15 cellular contexts compared by ENCODE assay signal in genomic region chr11:1755344-1756023, GRCh38. TPM values are rescaled to one million over a fixed set of nuclear protein-coding genes. Genes with fewer than 3 reads are reported as not detected.
DNase-seq lines count a peak whose midpoint lies in the region; ATAC-seq, FAIRE-seq and TF ChIP-seq lines count a peak whose summit lies in the region.
"Had no signal": no experiment of that assay in that cellular context is flagged by ENCODE, and none has a peak within 500 bp of the region (broad histone marks: within the 10 kb centered on the region; RNA-seq: fewer than 3 reads in every experiment).

No MANE protein-coding gene starts in this region.

- H3K4me3 ChIP-seq in kidney (ENCODE audit: low read length in 2 of 2) (no peak overlapping the region), tibial artery (no peak overlapping the region)
- H3K4me3 ChIP-seq: K562, SJCRH30 had no signal

- H3K9me3 ChIP-seq in kidney (ENCODE audit: control insufficient read depth in 1 of 2, low read length in 2 of 2) (no peaks in the 10 kb centered on the region), tibial artery (no peaks in the 10 kb centered on the region)
- H3K9me3 ChIP-seq: SJCRH30 had no signal

- H3K9me3 Mint-ChIP-seq in activated naive CD4-positive, alpha-beta T cell treated with anti-CD3 and anti-CD28 coated beads, Interleukin-2, amount 10 ng/mL, durations not matched to agents 7 days and 5 days, result no peaks in the 10 kb centered on the region
- H3K9me3 Mint-ChIP-seq in activated naive CD4-positive, alpha-beta T cell treated with anti-CD3 and anti-CD28 coated beads, Interleukin-2, amount 50 U/mL, for 72 hours, result no peaks in the 10 kb centered on the region
- no peaks in the 10 kb centered on the region for H3K9me3 Mint-ChIP-seq in activated CD8-positive, alpha-beta T cell treated with anti-CD3 and anti-CD28 coated beads for 36 hours
- H3K9me3 Mint-ChIP-seq: type B pancreatic cell had no signal

- H3K27ac Mint-ChIP-seq in activated naive CD4-positive, alpha-beta T cell treated with anti-CD3 and anti-CD28 coated beads, Interleukin-2, amount 10 ng/mL, durations not matched to agents 7 days and 5 days, result peak overlapping the region; percentile 90
- H3K27ac Mint-ChIP-seq in activated naive CD4-positive, alpha-beta T cell treated with anti-CD3 and anti-CD28 coated beads, Interleukin-2, amount 50 U/mL, for 72 hours, result peak overlapping the region in 1 of 2 donors; percentile 65
- H3K27ac Mint-ChIP-seq in activated CD8-positive, alpha-beta T cell treated with anti-CD3 and anti-CD28 coated beads for 36 hours, result peak overlapping the region; percentile 51
- H3K27ac Mint-ChIP-seq: type B pancreatic cell had no signal

- intact Hi-C loops in activated CD8-positive, alpha-beta T cell treated with anti-CD3 and anti-CD28 coated beads for 36 hours (cut with micrococcal nuclease), result no loop called here
- intact Hi-C loops in kidney (cut with DNase I), result no loop called here
- intact Hi-C loops in tibial artery (cut with DNase I; ENCODE audit: low total_unique reads), result loop anchor here (10.0 kb wide), 1 partner anchor 191 kb away; no protein-coding TSS in a partner anchor

- H3K4me3 Mint-ChIP-seq in activated naive CD4-positive, alpha-beta T cell treated with anti-CD3 and anti-CD28 coated beads, Interleukin-2, amount 10 ng/mL, durations not matched to agents 7 days and 5 days, result peak overlapping the region; percentile 62
- H3K4me3 Mint-ChIP-seq in activated CD8-positive, alpha-beta T cell treated with anti-CD3 and anti-CD28 coated beads for 36 hours, result no peak overlapping the region
- H3K4me3 Mint-ChIP-seq: type B pancreatic cell had no signal

- H3K27ac ChIP-seq in kidney (ENCODE audit: low read depth in 2 of 2, low read length in 2 of 2), result peak overlapping the region; percentile 78 to 84
- H3K27ac ChIP-seq in tibial artery, result peak overlapping the region; percentile 32 to 35
- H3K27ac ChIP-seq: SJCRH30 had no signal

- peak; percentile 62 for DNase-seq in activated naive CD4-positive, alpha-beta T cell treated with anti-CD3 and anti-CD28 coated beads, Interleukin-2, amount 10 ng/mL, durations not matched to agents 7 days and 5 days
- DNase-seq in activated naive CD4-positive, alpha-beta T cell treated with anti-CD3 and anti-CD28 coated beads, Interleukin-2, amount 50 U/mL, for 72 hours (ENCODE audit: low spot score in 2 of 2), result no peak
- DNase-seq in activated CD8-positive, alpha-beta T cell treated with anti-CD3 and anti-CD28 coated beads for 36 hours, result peak; percentile 33
- DNase-seq in kidney (no peak), tibial artery (no peak), omental fat pad (ENCODE audit: low spot score) (no peak), urothelium cell line (ENCODE audit: low spot score) (no peak)
- DNase-seq: activated CD4-positive, alpha-beta T cell treated with anti-CD3 and anti-CD28 coated beads for 1 hour; NCI-H446; SJCRH30 had no signal

- H3K36me3 Mint-ChIP-seq in activated naive CD4-positive, alpha-beta T cell treated with anti-CD3 and anti-CD28 coated beads, Interleukin-2, amount 10 ng/mL, durations not matched to agents 7 days and 5 days, result peaks cover 44% of the 10 kb centered on the region
- no peaks in the 10 kb centered on the region for H3K36me3 Mint-ChIP-seq in activated naive CD4-positive, alpha-beta T cell treated with anti-CD3 and anti-CD28 coated beads, Interleukin-2, amount 50 U/mL, for 72 hours
- peaks cover 17% of the 10 kb centered on the region for H3K36me3 Mint-ChIP-seq in activated CD8-positive, alpha-beta T cell treated with anti-CD3 and anti-CD28 coated beads for 36 hours (ENCODE audit: low read depth)
- H3K36me3 Mint-ChIP-seq: type B pancreatic cell had no signal

- FAIRE-seq in kidney (lab: Jason Lieb, UNC) (no peak), urothelium cell line (lab: Jason Lieb, UNC) (no peak)
- FAIRE-seq: K562 had no signal

- H3K27me3 ChIP-seq in tibial artery, result no peaks in the 10 kb centered on the region
- H3K27me3 ChIP-seq: SJCRH30 had no signal

- ATAC-seq in activated naive CD4-positive, alpha-beta T cell treated with anti-CD3 and anti-CD28 coated beads, Interleukin-2, amount 50 U/mL, for 72 hours, result no peak
- ATAC-seq in activated CD8-positive, alpha-beta T cell treated with anti-CD3 and anti-CD28 coated beads for 36 hours, result no peak
- ATAC-seq in omental fat pad (ENCODE audit: low FRiP score) (no peak), HG03280 (IDR thresholded peaks at IDR 0.05; ENCODE audit: unreplicated experiment) (no peak)
- ATAC-seq: K562 had no signal

- H3K4me1 ChIP-seq in kidney (ENCODE audit: control insufficient read depth in 1 of 2, insufficient read depth in 1 of 2, low read depth in 1 of 2, low read length in 2 of 2) (peaks cover 14 to 68% of the 10 kb centered on the region in 2 donors), tibial artery (peaks cover 0 to 78% (median 50%) of the 10 kb centered on the region in 4 donors)

- no peak overlapping the region for H3K9ac ChIP-seq in kidney (ENCODE audit: low read length in 2 of 2)

- CTCF ChIA-PET in activated naive CD4-positive, alpha-beta T cell treated with anti-CD3 and anti-CD28 coated beads, Interleukin-2, amount 10 ng/mL, durations not matched to agents 7 days and 5 days (lab: Charles Lee), result no interaction called here
- CTCF ChIA-PET in activated CD8-positive, alpha-beta T cell treated with anti-CD3 and anti-CD28 coated beads for 36 hours (lab: Charles Lee), result interaction anchor here (1.2 kb wide), 1 partner anchor 78 kb away, joined by 5 read pairs; no protein-coding TSS in a partner anchor

- peaks cover 5 to 52% of the 10 kb centered on the region in 2 donors for H3K36me3 ChIP-seq in kidney (ENCODE audit: control insufficient read depth in 1 of 2, insufficient read depth in 2 of 2, low read length in 2 of 2)
- peaks cover 60 to 84% (median 82%) of the 10 kb centered on the region in 3 donors for H3K36me3 ChIP-seq in tibial artery
- H3K36me3 ChIP-seq: SJCRH30 had no signal

- POLR2A ChIA-PET in activated CD8-positive, alpha-beta T cell treated with anti-CD3 and anti-CD28 coated beads for 36 hours (lab: Charles Lee), result no interaction called here

- peaks cover 63% of the 10 kb centered on the region for H3K4me1 Mint-ChIP-seq in activated naive CD4-positive, alpha-beta T cell treated with anti-CD3 and anti-CD28 coated beads, Interleukin-2, amount 10 ng/mL, durations not matched to agents 7 days and 5 days
- H3K4me1 Mint-ChIP-seq in activated CD8-positive, alpha-beta T cell treated with anti-CD3 and anti-CD28 coated beads for 36 hours (ENCODE audit: low read depth), result peaks cover 55% of the 10 kb centered on the region

- TF ChIP-seq CTCF in activated CD8-positive, alpha-beta T cell treated with anti-CD3 and anti-CD28 coated beads for 36 hours (IDR thresholded peaks at IDR 0.05), result no peak
- TF ChIP-seq CTCF in kidney (IDR thresholded peaks at IDR 0.05; ENCODE audit: borderline replicate concordance, extremely low read depth, insufficient read depth) (no peak), tibial artery (IDR thresholded peaks at IDR 0.05) (no peak), omental fat pad (IDR thresholded peaks at IDR 0.05) (no peak)

- peaks cover 11% of the 10 kb centered on the region for H3K27me3 Mint-ChIP-seq in activated naive CD4-positive, alpha-beta T cell treated with anti-CD3 and anti-CD28 coated beads, Interleukin-2, amount 10 ng/mL, durations not matched to agents 7 days and 5 days
- peaks cover under 1% of the 10 kb centered on the region for H3K27me3 Mint-ChIP-seq in activated CD8-positive, alpha-beta T cell treated with anti-CD3 and anti-CD28 coated beads for 36 hours

RNA-seq across cellular contexts. Expression of gene IFITM10, which starts 5.1 kb away (rescaled TPM):
- 1 to 10 TPM; 1.2 to 1.8 TPM for total RNA-seq in activated naive CD4-positive, alpha-beta T cell treated with anti-CD3 and anti-CD28 coated beads, Interleukin-2, amount 50 U/mL, for 72 hours
- total RNA-seq in activated CD8-positive, alpha-beta T cell treated with anti-CD3 and anti-CD28 coated beads for 36 hours, result under 1 TPM; 0.07 to 0.31 TPM
- total RNA-seq in kidney (6.4 TPM), omental fat pad (1 to 10 TPM in 3 of 4 donors, under 1 TPM in 1; 0.79 to 2.3 (median 1.6) TPM)
- 2.3 TPM for polyA plus RNA-seq in kidney (ENCODE audit: insufficient read depth, low read depth, low replicate concordance)

RNA-seq across cellular contexts. Expression of gene CTSD, which starts 8.2 kb away (rescaled TPM):
- 10 to 100 TPM; 47.2 to 55.7 TPM for total RNA-seq in activated naive CD4-positive, alpha-beta T cell treated with anti-CD3 and anti-CD28 coated beads, Interleukin-2, amount 50 U/mL, for 72 hours
- total RNA-seq in activated CD8-positive, alpha-beta T cell treated with anti-CD3 and anti-CD28 coated beads for 36 hours, result 10 to 100 TPM; 44.9 to 45.6 TPM
- total RNA-seq in kidney (2,183 TPM), omental fat pad (1,000 to 10,000 TPM in 1 of 4 donors, 100 to 1,000 TPM in 3; 359 to 1,165 (median 624) TPM)
- polyA plus RNA-seq in kidney (ENCODE audit: insufficient read depth, low read depth, low replicate concordance), result 2,764 TPM

RNA-seq across cellular contexts. Expression of gene KRTAP5-6, which starts 58.5 kb away (rescaled TPM):
- total RNA-seq in activated naive CD4-positive, alpha-beta T cell treated with anti-CD3 and anti-CD28 coated beads, Interleukin-2, amount 50 U/mL, for 72 hours, result not detected
- total RNA-seq in activated CD8-positive, alpha-beta T cell treated with anti-CD3 and anti-CD28 coated beads for 36 hours, result not detected
- total RNA-seq in kidney (not detected), omental fat pad (not detected)
- polyA plus RNA-seq in kidney (ENCODE audit: insufficient read depth, low read depth, low replicate concordance), result not detected
- total RNA-seq: K562, lung microvascular endothelial cell, SJCRH30 had no signal
- polyA plus RNA-seq: BJ, K562 had no signal

Comparison
In these comparisons a context has a peak if more than half of its experiments do, and no peak if none do; other contexts are left out.
1. DNase-seq: peak in activated naive CD4-positive, alpha-beta T cell treated with anti-CD3 and anti-CD28 coated beads, Interleukin-2, amount 10 ng/mL, durations not matched to agents 7 days and 5 days (single experiment) and activated CD8-positive, alpha-beta T cell treated with anti-CD3 and anti-CD28 coated beads for 36 hours (single experiment); none in activated naive CD4-positive, alpha-beta T cell treated with anti-CD3 and anti-CD28 coated beads, Interleukin-2, amount 50 U/mL, for 72 hours (0 of 2), kidney (single experiment), tibial artery (0 of 2), omental fat pad (single experiment) and urothelium cell line (single experiment).
2. RNA of gene CTSD, which starts 8.2 kb away (total RNA-seq): 2,183 TPM in kidney (single experiment) and 359 to 1,165 TPM in omental fat pad; 47.2 to 55.7 TPM in activated naive CD4-positive, alpha-beta T cell treated with anti-CD3 and anti-CD28 coated beads, Interleukin-2, amount 50 U/mL, for 72 hours and 44.9 to 45.6 TPM in activated CD8-positive, alpha-beta T cell treated with anti-CD3 and anti-CD28 coated beads for 36 hours; every median in the first group is over 4 times any median in the second.